ENCODE assay signal across 8 cellular contexts in genomic region chr5:179803651-179804598, GRCh38. TPM values are rescaled to one million over a fixed set of nuclear protein-coding genes. Genes with fewer than 3 reads are reported as not detected.
DNase-seq lines count a peak whose midpoint lies in the region; ATAC-seq and TF ChIP-seq lines count a peak whose summit lies in the region.

No MANE protein-coding gene starts in this region.

- no peak for TF ChIP-seq EP300 in esophagus muscularis mucosa (IDR thresholded peaks at IDR 0.05)

- no peak for TF ChIP-seq POLR2A in esophagus muscularis mucosa (IDR thresholded peaks at IDR 0.05; ENCODE audit: low read depth)

- intact Hi-C loops in esophagus muscularis mucosa (cut with DNase I): no loop called here

- no peaks in the 10 kb centered on the region for H3K27me3 ChIP-seq in duodenal mucosa (ENCODE audit: control insufficient read depth in 1 of 2, insufficient read depth in 2 of 2, low read length in 2 of 2)
- no peaks in the 10 kb centered on the region for H3K27me3 ChIP-seq in skeletal muscle satellite cell (ENCODE audit: control insufficient read depth, insufficient read depth, low read length)
- no peaks in the 10 kb centered on the region for H3K27me3 ChIP-seq in esophagus muscularis mucosa

- TF ChIP-seq CTCF in RWPE1 (conservative IDR thresholded peaks at IDR 0.05; ENCODE audit: low read depth): no peak
- TF ChIP-seq CTCF in esophagus muscularis mucosa (IDR thresholded peaks at IDR 0.05): no peak

- peak overlapping the region; percentile 77 to 80 for H3K4me3 ChIP-seq in duodenal mucosa (ENCODE audit: low read depth in 1 of 2, low read length in 2 of 2)
- peak overlapping the region; percentile 98 for H3K4me3 ChIP-seq in skeletal muscle satellite cell (ENCODE audit: low read length)
- H3K4me3 ChIP-seq in esophagus muscularis mucosa: no peak overlapping the region

- POLR2A ChIA-PET in RWPE1 (lab: Yijun Ruan, JAX; ENCODE audit: low non-redundant PET): interaction anchor here (1.4 kb wide), 1 partner anchor 15 kb away, joined by 12 read pairs; no protein-coding TSS in a partner anchor

- WGBS in esophagus muscularis mucosa: 57% methylated on average over 13 of the region's 20 CpGs

- H3K36me3 ChIP-seq in duodenal mucosa (ENCODE audit: control insufficient read depth in 1 of 2, insufficient read depth in 2 of 2, low read length in 2 of 2): peaks cover 25 to 29% of the 10 kb centered on the region in 2 donors
- peaks cover 31% of the 10 kb centered on the region for H3K36me3 ChIP-seq in skeletal muscle satellite cell (ENCODE audit: insufficient read depth, low read length)
- peaks cover 21 to 34% (median 27%) of the 10 kb centered on the region in 4 donors for H3K36me3 ChIP-seq in esophagus muscularis mucosa

- ATAC-seq in HG02610 (IDR thresholded peaks at IDR 0.05; ENCODE audit: unreplicated experiment) (no peak), GM18517 (IDR thresholded peaks at IDR 0.05; ENCODE audit: unreplicated experiment) (no peak)

- H3K4me2 ChIP-seq in skeletal muscle satellite cell (ENCODE audit: low read length): peak overlapping the region; percentile 99

- H3K9me3 ChIP-seq in duodenal mucosa (ENCODE audit: control insufficient read depth in 1 of 2, low read length in 2 of 2) (no peaks in the 10 kb centered on the region), skeletal muscle satellite cell (replicated peaks; ENCODE audit: low read length) (no peaks in the 10 kb centered on the region), esophagus muscularis mucosa (no peaks in the 10 kb centered on the region)

- CTCF ChIA-PET in RWPE1 (lab: Yijun Ruan, JAX): interaction anchor here (0.6 kb wide), 2 partner anchors 42 to 80 kb away, joined by 3 to 4 read pairs; no protein-coding TSS in a partner anchor

- peak overlapping the region; percentile 92 for H3K27ac ChIP-seq in RWPE1
- no peak overlapping the region for H3K27ac ChIP-seq in duodenal mucosa (ENCODE audit: low read depth, low read length)
- peak overlapping the region in 1 of 4 donors; percentile 5 for H3K27ac ChIP-seq in esophagus muscularis mucosa (replicated peaks in 1 of 4)

- DNase-seq in NCI-H526 (lab: John Stamatoyannopoulos, UW) (peak; percentile 26 to 70), NCI-H526 treated with DMSO at 0.1 percent for 48 hours (lab: John Stamatoyannopoulos, UW) (no peak), RWPE1 (ENCODE audit: low spot score) (no peak), esophagus muscularis mucosa (ENCODE audit: extremely low spot score) (no peak)

- H3K4me1 ChIP-seq in duodenal mucosa (ENCODE audit: control insufficient read depth in 1 of 2, insufficient read depth in 2 of 2, low read length in 2 of 2): peaks cover 39 to 43% of the 10 kb centered on the region in 2 donors
- peaks cover 36% of the 10 kb centered on the region for H3K4me1 ChIP-seq in skeletal muscle satellite cell (ENCODE audit: control insufficient read depth, insufficient read depth, low read length)
- H3K4me1 ChIP-seq in esophagus muscularis mucosa: peaks cover 46 to 64% (median 56%) of the 10 kb centered on the region in 4 donors

- peak overlapping the region; percentile 73 to 86 for H3K9ac ChIP-seq in duodenal mucosa (ENCODE audit: low read depth in 1 of 2, low read length in 2 of 2)
- peak overlapping the region; percentile 79 for H3K9ac ChIP-seq in skeletal muscle satellite cell (ENCODE audit: low read depth, low read length)

RNA-seq across cellular contexts. Expression of gene MGAT4B, which starts 2.7 kb away (rescaled TPM):
- total RNA-seq in skeletal muscle satellite cell (2012; rRNA removed): 141 and 148 TPM in 2 replicates
- total RNA-seq in esophagus muscularis mucosa: 10 to 100 TPM; 47.1 to 70.6 (median 59.2) TPM

RNA-seq across cellular contexts. Expression of gene LTC4S, which starts 10.1 kb away (rescaled TPM):
- not detected in 2 replicates for total RNA-seq in skeletal muscle satellite cell (2012; rRNA removed)
- 10 to 100 TPM in 3 of 4 donors, 1 to 10 TPM in 1; 7.9 to 15.2 (median 12.8) TPM for total RNA-seq in esophagus muscularis mucosa

RNA-seq across cellular contexts. Expression of gene SQSTM1, which starts 16.8 kb away (rescaled TPM):
- total RNA-seq in skeletal muscle satellite cell (2012; rRNA removed): 416 and 1,062 TPM in 2 replicates
- 100 to 1,000 TPM; 333 to 453 (median 392) TPM for total RNA-seq in esophagus muscularis mucosa

RNA-seq across cellular contexts. Expression of gene MRNIP, which starts 54.7 kb away (rescaled TPM):
- total RNA-seq in skeletal muscle satellite cell (2012; rRNA removed): 9.1 and 11.1 TPM in 2 replicates
- 10 to 100 TPM; 21.2 to 34.2 (median 23.3) TPM for total RNA-seq in esophagus muscularis mucosa

Comparison
In these comparisons a context has a peak if more than half of its experiments do, and no peak if none do; other contexts are left out.
1. DNase-seq: peak in NCI-H526 (2 of 2); none in NCI-H526 treated with DMSO at 0.1 percent for 48 hours (single experiment), RWPE1 (single experiment) and esophagus muscularis mucosa (single experiment).
2. H3K4me3 ChIP-seq: peak in duodenal mucosa (2 of 2) and skeletal muscle satellite cell (single experiment); none in esophagus muscularis mucosa (0 of 4).